ENCODE assay signal across 1 cellular context in the genomic region with DNA sequence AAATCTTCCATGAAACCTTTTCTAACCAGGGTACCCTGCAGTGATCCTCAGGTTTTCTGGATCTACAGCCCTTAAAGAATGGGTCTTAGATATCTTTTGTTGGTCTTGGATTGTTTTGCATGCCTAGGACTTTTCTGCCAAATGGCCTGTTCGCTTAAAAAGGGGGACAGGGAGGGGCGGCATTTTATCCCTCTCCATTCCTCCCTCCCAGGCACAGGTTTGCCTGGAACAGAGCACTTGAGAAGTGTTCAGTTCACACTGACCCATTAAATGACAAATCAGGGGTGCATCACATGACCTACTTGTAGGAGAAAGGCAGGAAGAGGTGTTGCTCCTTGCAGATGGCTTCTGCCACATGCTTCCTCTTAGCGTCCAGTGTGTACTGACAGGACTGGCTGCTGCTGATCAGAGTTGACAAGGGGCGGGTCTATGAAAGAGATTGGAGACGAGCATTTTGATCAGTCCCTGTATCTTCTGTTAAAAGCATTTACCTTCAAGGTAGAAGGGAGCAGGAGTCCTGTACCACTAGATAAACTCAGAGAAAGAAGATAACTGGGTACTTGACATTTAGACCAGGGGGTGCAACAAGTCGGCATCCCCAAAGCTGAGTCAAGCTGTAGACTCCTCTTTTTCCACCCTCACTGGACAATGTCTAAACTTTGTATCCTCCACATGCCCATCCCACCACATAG.
A peak's percentile ranks its signal among the peaks of the same experiment; 100 is the strongest.
TF ChIP-seq lines count a peak whose summit lies in the region.

No MANE protein-coding gene starts in this region.

TF ChIP-seq in HepG2, 621 proteins besides CTCF, POLR2A, EP300 and RAD21 (continued from another document and continues in another):
- TF ChIP-seq NFKB2 (CRISPR knock-in tag; IDR thresholded peaks at IDR 0.05; ENCODE audit: borderline replicate concordance) (no peak), ETV6 (CRISPR knock-in tag; conservative IDR thresholded peaks at IDR 0.05) (no peak), NR2C2 (CRISPR knock-in tag; IDR thresholded peaks at IDR 0.05; ENCODE audit: borderline replicate concordance) (peak; percentile 10; the same call in 1 of the 2 replicates), ZNF737 (CRISPR knock-in tag; IDR thresholded peaks at IDR 0.05; ENCODE audit: borderline replicate concordance) (no peak), ZNF839 (CRISPR knock-in tag; IDR thresholded peaks at IDR 0.05; ENCODE audit: borderline replicate concordance) (no peak), ZMYM2 (CRISPR knock-in tag; IDR thresholded peaks at IDR 0.05) (0 out of 2 replicates have a peak, but pooled peaks have one; percentile 26), ZNF773 (CRISPR knock-in tag; IDR thresholded peaks at IDR 0.05; ENCODE audit: borderline replicate concordance) (no peak), SOX6 (IDR thresholded peaks at IDR 0.05) (no peak), SOX6 (CRISPR knock-in tag; IDR thresholded peaks at IDR 0.05) (no peak), ZNF232 (CRISPR knock-in tag; IDR thresholded peaks at IDR 0.05; ENCODE audit: borderline replicate concordance) (no peak), KLF12 (CRISPR knock-in tag; IDR thresholded peaks at IDR 0.05; ENCODE audit: borderline replicate concordance) (no peak), ARNT2 (CRISPR knock-in tag; IDR thresholded peaks at IDR 0.05; ENCODE audit: low read depth) (no peak), ZBTB7B (CRISPR knock-in tag; IDR thresholded peaks at IDR 0.05) (no peak), BRD4 (CRISPR knock-in tag; IDR thresholded peaks at IDR 0.05) (no peak), THYN1 (CRISPR knock-in tag; IDR thresholded peaks at IDR 0.05; ENCODE audit: borderline replicate concordance, low read depth) (no peak), RBM39 (IDR thresholded peaks at IDR 0.05; ENCODE audit: low read depth, low read length, poor library complexity, severe bottlenecking) (no peak), HIVEP1 (CRISPR knock-in tag; IDR thresholded peaks at IDR 0.05) (no peak), ZNF652 (CRISPR knock-in tag; IDR thresholded peaks at IDR 0.05; ENCODE audit: borderline replicate concordance, low read depth) (no peak), ZNF432 (CRISPR knock-in tag; IDR thresholded peaks at IDR 0.05; ENCODE audit: borderline replicate concordance) (no peak), ZSCAN29 (CRISPR knock-in tag; conservative IDR thresholded peaks at IDR 0.05) (0 out of 2 replicates have a peak, but pooled peaks have one; percentile 30), RFX1 (IDR thresholded peaks at IDR 0.05) (no peak), JUNB (CRISPR knock-in tag; IDR thresholded peaks at IDR 0.05; ENCODE audit: borderline replicate concordance) (peak; percentile 32; the same call in 1 of the 2 replicates), RARA (CRISPR knock-in tag; IDR thresholded peaks at IDR 0.05) (no peak), JDP2 (CRISPR knock-in tag; IDR thresholded peaks at IDR 0.05; ENCODE audit: borderline replicate concordance) (no peak), SKI (IDR thresholded peaks at IDR 0.05; ENCODE audit: partially characterized antibody) (no peak), ZNF264 (CRISPR knock-in tag; IDR thresholded peaks at IDR 0.05) (no peak), ZNF33A (CRISPR knock-in tag; IDR thresholded peaks at IDR 0.05; ENCODE audit: borderline replicate concordance) (no peak), ZNF329 (CRISPR knock-in tag; IDR thresholded peaks at IDR 0.05; ENCODE audit: low read depth) (no peak), PHB2 (IDR thresholded peaks at IDR 0.05; ENCODE audit: partially characterized antibody) (no peak), HMG20B (CRISPR knock-in tag; conservative IDR thresholded peaks at IDR 0.05) (no peak), POLR2AphosphoS2 (IDR thresholded peaks at IDR 0.05; ENCODE audit: low read depth, low read length) (peak; percentile 30; the same call in 1 of the 2 replicates), ZNF460 (CRISPR knock-in tag; IDR thresholded peaks at IDR 0.05; ENCODE audit: borderline replicate concordance) (no peak), HNRNPL (IDR thresholded peaks at IDR 0.05; ENCODE audit: low read depth, low read length) (no peak)
- TF ChIP-seq, protein P1, sequence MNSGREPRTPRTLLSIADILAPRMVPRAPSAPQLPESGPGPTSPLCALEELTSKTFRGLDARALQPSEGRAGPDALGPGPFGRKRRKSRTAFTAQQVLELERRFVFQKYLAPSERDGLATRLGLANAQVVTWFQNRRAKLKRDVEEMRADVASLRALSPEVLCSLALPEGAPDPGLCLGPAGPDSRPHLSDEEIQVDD (CRISPR knock-in tag; IDR thresholded peaks at IDR 0.05; ENCODE audit: borderline replicate concordance): no peak
- TF ChIP-seq, protein P2, sequence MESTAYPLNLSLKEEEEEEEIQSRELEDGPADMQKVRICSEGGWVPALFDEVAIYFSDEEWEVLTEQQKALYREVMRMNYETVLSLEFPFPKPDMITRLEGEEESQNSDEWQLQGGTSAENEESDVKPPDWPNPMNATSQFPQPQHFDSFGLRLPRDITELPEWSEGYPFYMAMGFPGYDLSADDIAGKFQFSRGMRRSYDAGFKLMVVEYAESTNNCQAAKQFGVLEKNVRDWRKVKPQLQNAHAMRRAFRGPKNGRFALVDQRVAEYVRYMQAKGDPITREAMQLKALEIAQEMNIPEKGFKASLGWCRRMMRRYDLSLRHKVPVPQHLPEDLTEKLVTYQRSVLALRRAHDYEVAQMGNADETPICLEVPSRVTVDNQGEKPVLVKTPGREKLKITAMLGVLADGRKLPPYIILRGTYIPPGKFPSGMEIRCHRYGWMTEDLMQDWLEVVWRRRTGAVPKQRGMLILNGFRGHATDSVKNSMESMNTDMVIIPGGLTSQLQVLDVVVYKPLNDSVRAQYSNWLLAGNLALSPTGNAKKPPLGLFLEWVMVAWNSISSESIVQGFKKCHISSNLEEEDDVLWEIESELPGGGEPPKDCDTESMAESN (CRISPR knock-in tag; conservative IDR thresholded peaks at IDR 0.05): no peak
- TF ChIP-seq, protein P3, sequence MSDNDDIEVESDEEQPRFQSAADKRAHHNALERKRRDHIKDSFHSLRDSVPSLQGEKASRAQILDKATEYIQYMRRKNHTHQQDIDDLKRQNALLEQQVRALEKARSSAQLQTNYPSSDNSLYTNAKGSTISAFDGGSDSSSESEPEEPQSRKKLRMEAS (IDR thresholded peaks at IDR 0.05): peak; percentile 18; the same call in 1 of the 2 replicates
- TF ChIP-seq, protein P4, sequence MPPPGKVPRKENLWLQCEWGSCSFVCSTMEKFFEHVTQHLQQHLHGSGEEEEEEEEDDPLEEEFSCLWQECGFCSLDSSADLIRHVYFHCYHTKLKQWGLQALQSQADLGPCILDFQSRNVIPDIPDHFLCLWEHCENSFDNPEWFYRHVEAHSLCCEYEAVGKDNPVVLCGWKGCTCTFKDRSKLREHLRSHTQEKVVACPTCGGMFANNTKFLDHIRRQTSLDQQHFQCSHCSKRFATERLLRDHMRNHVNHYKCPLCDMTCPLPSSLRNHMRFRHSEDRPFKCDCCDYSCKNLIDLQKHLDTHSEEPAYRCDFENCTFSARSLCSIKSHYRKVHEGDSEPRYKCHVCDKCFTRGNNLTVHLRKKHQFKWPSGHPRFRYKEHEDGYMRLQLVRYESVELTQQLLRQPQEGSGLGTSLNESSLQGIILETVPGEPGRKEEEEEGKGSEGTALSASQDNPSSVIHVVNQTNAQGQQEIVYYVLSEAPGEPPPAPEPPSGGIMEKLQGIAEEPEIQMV (CRISPR knock-in tag; IDR thresholded peaks at IDR 0.05; ENCODE audit: low read depth): peak; percentile 25; the same call in 1 of the 2 replicates
- TF ChIP-seq, protein P5, sequence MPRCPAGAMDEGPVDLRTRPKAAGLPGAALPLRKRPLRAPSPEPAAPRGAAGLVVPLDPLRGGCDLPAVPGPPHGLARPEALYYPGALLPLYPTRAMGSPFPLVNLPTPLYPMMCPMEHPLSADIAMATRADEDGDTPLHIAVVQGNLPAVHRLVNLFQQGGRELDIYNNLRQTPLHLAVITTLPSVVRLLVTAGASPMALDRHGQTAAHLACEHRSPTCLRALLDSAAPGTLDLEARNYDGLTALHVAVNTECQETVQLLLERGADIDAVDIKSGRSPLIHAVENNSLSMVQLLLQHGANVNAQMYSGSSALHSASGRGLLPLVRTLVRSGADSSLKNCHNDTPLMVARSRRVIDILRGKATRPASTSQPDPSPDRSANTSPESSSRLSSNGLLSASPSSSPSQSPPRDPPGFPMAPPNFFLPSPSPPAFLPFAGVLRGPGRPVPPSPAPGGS (CRISPR knock-in tag; IDR thresholded peaks at IDR 0.05): no peak
- TF ChIP-seq, protein P6, sequence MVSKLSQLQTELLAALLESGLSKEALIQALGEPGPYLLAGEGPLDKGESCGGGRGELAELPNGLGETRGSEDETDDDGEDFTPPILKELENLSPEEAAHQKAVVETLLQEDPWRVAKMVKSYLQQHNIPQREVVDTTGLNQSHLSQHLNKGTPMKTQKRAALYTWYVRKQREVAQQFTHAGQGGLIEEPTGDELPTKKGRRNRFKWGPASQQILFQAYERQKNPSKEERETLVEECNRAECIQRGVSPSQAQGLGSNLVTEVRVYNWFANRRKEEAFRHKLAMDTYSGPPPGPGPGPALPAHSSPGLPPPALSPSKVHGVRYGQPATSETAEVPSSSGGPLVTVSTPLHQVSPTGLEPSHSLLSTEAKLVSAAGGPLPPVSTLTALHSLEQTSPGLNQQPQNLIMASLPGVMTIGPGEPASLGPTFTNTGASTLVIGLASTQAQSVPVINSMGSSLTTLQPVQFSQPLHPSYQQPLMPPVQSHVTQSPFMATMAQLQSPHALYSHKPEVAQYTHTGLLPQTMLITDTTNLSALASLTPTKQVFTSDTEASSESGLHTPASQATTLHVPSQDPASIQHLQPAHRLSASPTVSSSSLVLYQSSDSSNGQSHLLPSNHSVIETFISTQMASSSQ (IDR thresholded peaks at IDR 0.05; ENCODE audit: low read depth): no peak
- TF ChIP-seq, protein P6 (CRISPR knock-in tag; IDR thresholded peaks at IDR 0.05; ENCODE audit: borderline replicate concordance): no peak
- TF ChIP-seq, protein P7, sequence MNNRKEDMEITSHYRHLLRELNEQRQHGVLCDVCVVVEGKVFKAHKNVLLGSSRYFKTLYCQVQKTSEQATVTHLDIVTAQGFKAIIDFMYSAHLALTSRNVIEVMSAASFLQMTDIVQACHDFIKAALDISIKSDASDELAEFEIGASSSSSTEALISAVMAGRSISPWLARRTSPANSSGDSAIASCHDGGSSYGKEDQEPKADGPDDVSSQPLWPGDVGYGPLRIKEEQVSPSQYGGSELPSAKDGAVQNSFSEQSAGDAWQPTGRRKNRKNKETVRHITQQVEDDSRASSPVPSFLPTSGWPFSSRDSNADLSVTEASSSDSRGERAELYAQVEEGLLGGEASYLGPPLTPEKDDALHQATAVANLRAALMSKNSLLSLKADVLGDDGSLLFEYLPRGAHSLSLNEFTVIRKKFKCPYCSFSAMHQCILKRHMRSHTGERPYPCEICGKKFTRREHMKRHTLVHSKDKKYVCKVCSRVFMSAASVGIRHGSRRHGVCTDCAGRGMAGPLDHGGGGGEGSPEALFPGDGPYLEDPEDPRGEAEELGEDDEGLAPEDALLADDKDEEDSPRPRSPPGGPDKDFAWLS (CRISPR knock-in tag; IDR thresholded peaks at IDR 0.05; ENCODE audit: borderline replicate concordance): no peak
- TF ChIP-seq, protein P8, sequence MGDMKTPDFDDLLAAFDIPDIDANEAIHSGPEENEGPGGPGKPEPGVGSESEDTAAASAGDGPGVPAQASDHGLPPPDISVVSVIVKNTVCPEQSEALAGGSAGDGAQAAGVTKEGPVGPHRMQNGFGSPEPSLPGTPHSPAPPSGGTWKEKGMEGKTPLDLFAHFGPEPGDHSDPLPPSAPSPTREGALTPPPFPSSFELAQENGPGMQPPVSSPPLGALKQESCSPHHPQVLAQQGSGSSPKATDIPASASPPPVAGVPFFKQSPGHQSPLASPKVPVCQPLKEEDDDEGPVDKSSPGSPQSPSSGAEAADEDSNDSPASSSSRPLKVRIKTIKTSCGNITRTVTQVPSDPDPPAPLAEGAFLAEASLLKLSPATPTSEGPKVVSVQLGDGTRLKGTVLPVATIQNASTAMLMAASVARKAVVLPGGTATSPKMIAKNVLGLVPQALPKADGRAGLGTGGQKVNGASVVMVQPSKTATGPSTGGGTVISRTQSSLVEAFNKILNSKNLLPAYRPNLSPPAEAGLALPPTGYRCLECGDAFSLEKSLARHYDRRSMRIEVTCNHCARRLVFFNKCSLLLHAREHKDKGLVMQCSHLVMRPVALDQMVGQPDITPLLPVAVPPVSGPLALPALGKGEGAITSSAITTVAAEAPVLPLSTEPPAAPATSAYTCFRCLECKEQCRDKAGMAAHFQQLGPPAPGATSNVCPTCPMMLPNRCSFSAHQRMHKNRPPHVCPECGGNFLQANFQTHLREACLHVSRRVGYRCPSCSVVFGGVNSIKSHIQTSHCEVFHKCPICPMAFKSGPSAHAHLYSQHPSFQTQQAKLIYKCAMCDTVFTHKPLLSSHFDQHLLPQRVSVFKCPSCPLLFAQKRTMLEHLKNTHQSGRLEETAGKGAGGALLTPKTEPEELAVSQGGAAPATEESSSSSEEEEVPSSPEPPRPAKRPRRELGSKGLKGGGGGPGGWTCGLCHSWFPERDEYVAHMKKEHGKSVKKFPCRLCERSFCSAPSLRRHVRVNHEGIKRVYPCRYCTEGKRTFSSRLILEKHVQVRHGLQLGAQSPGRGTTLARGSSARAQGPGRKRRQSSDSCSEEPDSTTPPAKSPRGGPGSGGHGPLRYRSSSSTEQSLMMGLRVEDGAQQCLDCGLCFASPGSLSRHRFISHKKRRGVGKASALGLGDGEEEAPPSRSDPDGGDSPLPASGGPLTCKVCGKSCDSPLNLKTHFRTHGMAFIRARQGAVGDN (CRISPR knock-in tag; IDR thresholded peaks at IDR 0.05): no peak
- TF ChIP-seq, protein P9, sequence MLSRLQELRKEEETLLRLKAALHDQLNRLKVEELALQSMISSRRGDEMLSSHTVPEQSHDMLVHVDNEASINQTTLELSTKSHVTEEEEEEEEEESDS (CRISPR knock-in tag; IDR thresholded peaks at IDR 0.05; ENCODE audit: borderline replicate concordance): no peak
- TF ChIP-seq, protein P10, sequence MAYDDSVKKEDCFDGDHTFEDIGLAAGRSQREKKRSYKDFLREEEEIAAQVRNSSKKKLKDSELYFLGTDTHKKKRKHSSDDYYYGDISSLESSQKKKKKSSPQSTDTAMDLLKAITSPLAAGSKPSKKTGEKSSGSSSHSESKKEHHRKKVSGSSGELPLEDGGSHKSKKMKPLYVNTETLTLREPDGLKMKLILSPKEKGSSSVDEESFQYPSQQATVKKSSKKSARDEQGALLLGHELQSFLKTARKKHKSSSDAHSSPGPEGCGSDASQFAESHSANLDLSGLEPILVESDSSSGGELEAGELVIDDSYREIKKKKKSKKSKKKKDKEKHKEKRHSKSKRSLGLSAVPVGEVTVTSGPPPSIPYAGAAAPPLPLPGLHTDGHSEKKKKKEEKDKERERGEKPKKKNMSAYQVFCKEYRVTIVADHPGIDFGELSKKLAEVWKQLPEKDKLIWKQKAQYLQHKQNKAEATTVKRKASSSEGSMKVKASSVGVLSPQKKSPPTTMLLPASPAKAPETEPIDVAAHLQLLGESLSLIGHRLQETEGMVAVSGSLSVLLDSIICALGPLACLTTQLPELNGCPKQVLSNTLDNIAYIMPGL (CRISPR knock-in tag; IDR thresholded peaks at IDR 0.05; ENCODE audit: borderline replicate concordance in 1 of 2, low read depth in 1 of 2): 0 out of 4 replicates have a peak, but pooled peaks of 1 of the 2 experiments have one; percentile 27
